30 cellular contexts compared by ENCODE assay signal in the genomic region with DNA sequence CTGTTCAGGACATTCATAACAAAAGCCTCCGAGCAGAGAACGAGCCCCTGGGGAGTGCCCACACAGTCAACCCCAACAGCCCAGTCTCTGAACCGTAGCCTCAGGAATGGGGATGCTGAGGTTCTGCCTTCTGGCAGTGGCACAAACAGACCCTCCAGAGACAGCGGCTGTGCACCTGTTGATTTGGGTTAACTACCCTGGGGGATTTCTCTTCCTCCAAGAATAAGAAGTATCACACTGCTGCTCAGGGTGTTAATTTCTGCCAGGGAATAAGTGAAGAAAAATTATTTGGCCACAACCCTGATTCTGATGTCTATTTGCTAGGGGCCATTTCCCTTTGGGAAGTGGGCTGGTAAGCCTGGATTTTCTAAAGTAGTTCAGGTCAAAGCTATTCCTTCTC. TPM values are rescaled to one million over a fixed set of nuclear protein-coding genes. Genes with fewer than 3 reads are reported as not detected.
"Had no signal": no experiment of that assay in that cellular context is flagged by ENCODE, and none has a peak within 500 bp of the region (broad histone marks: within the 10 kb centered on the region; RNA-seq: fewer than 3 reads in every experiment).

No MANE protein-coding gene starts in this region.

- ATAC-seq: activated CD4-positive, CD25-positive, alpha-beta regulatory T cell treated with anti-CD3 and anti-CD28 coated beads, Interleukin-2, amount 50 U/mL, for 24 hours; activated CD8-positive, alpha-beta T cell treated with anti-CD3 and anti-CD28 coated beads for 36 hours; activated naive CD8-positive, alpha-beta T cell treated with anti-CD3 and anti-CD28 coated beads, Interleukin-2, amount 50 U/mL, for 24 hours; activated T-cell treated with anti-CD3 and anti-CD28 coated beads, Interleukin-2, amount 50 U/mL, for 4 hours; activated T-helper 17 cell treated with anti-CD3 and anti-CD28 coated beads, Interleukin-2, amount 50 U/mL, for 72 hours; body of pancreas; effector memory CD8-positive, alpha-beta T cell; foreskin keratinocyte; gastrocnemius medialis had no signal

- H3K4me3 Mint-ChIP-seq: activated CD8-positive, alpha-beta T cell treated with anti-CD3 and anti-CD28 coated beads for 36 hours; activated naive CD4-positive, alpha-beta T cell treated with anti-CD3 and anti-CD28 coated beads, Interleukin-2, amount 50 U/mL, for 24 hours; activated naive CD8-positive, alpha-beta T cell treated with anti-CD3 and anti-CD28 coated beads for 36 hours; activated naive CD8-positive, alpha-beta T cell treated with anti-CD3 and anti-CD28 coated beads, Interleukin-2, amount 50 U/mL, for 24 hours; activated T-cell treated with anti-CD3 and anti-CD28 coated beads, Interleukin-2, amount 50 U/mL, for 4 hours; activated T-helper 17 cell treated with anti-CD3 and anti-CD28 coated beads, Interleukin-2, amount 50 U/mL, for 72 hours; effector memory CD8-positive, alpha-beta T cell had no signal

- DNase-seq: activated CD4-positive, alpha-beta T cell treated with anti-CD3 and anti-CD28 coated beads for 48 hours; activated CD4-positive, alpha-beta T cell treated with anti-CD3 and anti-CD28 coated beads, Interleukin-2, amount 50 U/mL, for 1 hour; activated CD4-positive, alpha-beta T cell treated with anti-CD3 and anti-CD28 coated beads, Interleukin-2, amount 50 U/mL, for 48 hours; activated CD8-positive, alpha-beta memory T cell treated with anti-CD3 and anti-CD28 coated beads for 24 hours; activated CD8-positive, alpha-beta T cell treated with anti-CD3 and anti-CD28 coated beads for 36 hours; activated effector memory CD4-positive, alpha-beta T cell treated with Interleukin-2 at 50 U/mL for 16 hours; activated gamma-delta T cell treated with Interleukin-2 at 50 U/mL for 16 hours; activated naive CD4-positive, alpha-beta T cell treated with Interleukin-2 at 50 U/mL for 16 hours; activated naive CD8-positive, alpha-beta T cell treated with anti-CD3 and anti-CD28 coated beads for 36 hours; activated naive CD8-positive, alpha-beta T cell treated with anti-CD3 and anti-CD28 coated beads, Interleukin-2, amount 50 U/mL, for 24 hours; activated T-cell treated with anti-CD3 and anti-CD28 coated beads, Interleukin-2, amount 50 U/mL, for 4 hours; adrenal gland; amygdala; aorta; body of pancreas; caudate nucleus; cortex of kidney; dermis blood vessel endothelial cell; effector CD4-positive, alpha-beta T cell; effector memory CD8-positive, alpha-beta T cell; erythroblast; gastrocnemius medialis; T-helper 2 cell had no signal

- H3K9me3 ChIP-seq: adrenal gland, body of pancreas, gastrocnemius medialis had no signal

- H3K36me3 Mint-ChIP-seq: activated naive CD4-positive, alpha-beta T cell treated with anti-CD3 and anti-CD28 coated beads, Interleukin-2, amount 50 U/mL, for 24 hours; activated naive CD8-positive, alpha-beta T cell treated with anti-CD3 and anti-CD28 coated beads for 36 hours had no signal

- H3K9me3 Mint-ChIP-seq: activated CD8-positive, alpha-beta T cell treated with anti-CD3 and anti-CD28 coated beads for 36 hours; activated naive CD4-positive, alpha-beta T cell treated with anti-CD3 and anti-CD28 coated beads, Interleukin-2, amount 50 U/mL, for 24 hours; activated naive CD8-positive, alpha-beta T cell treated with anti-CD3 and anti-CD28 coated beads for 36 hours; activated T-helper 17 cell treated with anti-CD3 and anti-CD28 coated beads, Interleukin-2, amount 50 U/mL, for 72 hours; effector memory CD8-positive, alpha-beta T cell had no signal

- H3K36me3 ChIP-seq: adrenal gland, esophagus muscularis mucosa, gastrocnemius medialis had no signal

- H3K4me3 ChIP-seq: adrenal gland, body of pancreas, esophagus muscularis mucosa, gastrocnemius medialis had no signal

- H3K27me3 ChIP-seq: adrenal gland, body of pancreas, esophagus muscularis mucosa, foreskin keratinocyte had no signal

- H3K27ac Mint-ChIP-seq: activated CD8-positive, alpha-beta T cell treated with anti-CD3 and anti-CD28 coated beads for 36 hours; activated naive CD4-positive, alpha-beta T cell treated with anti-CD3 and anti-CD28 coated beads, Interleukin-2, amount 50 U/mL, for 24 hours; activated naive CD8-positive, alpha-beta T cell treated with anti-CD3 and anti-CD28 coated beads for 36 hours; activated naive CD8-positive, alpha-beta T cell treated with anti-CD3 and anti-CD28 coated beads, Interleukin-2, amount 50 U/mL, for 24 hours; activated T-helper 17 cell treated with anti-CD3 and anti-CD28 coated beads, Interleukin-2, amount 50 U/mL, for 72 hours; effector memory CD8-positive, alpha-beta T cell had no signal

- H3K4me1 Mint-ChIP-seq: activated naive CD4-positive, alpha-beta T cell treated with anti-CD3 and anti-CD28 coated beads, Interleukin-2, amount 50 U/mL, for 24 hours; activated naive CD8-positive, alpha-beta T cell treated with anti-CD3 and anti-CD28 coated beads for 36 hours; activated naive CD8-positive, alpha-beta T cell treated with anti-CD3 and anti-CD28 coated beads, Interleukin-2, amount 50 U/mL, for 24 hours; activated T-helper 17 cell treated with anti-CD3 and anti-CD28 coated beads, Interleukin-2, amount 50 U/mL, for 72 hours had no signal

- H3K27ac ChIP-seq: adrenal gland, body of pancreas, esophagus muscularis mucosa, foreskin keratinocyte, gastrocnemius medialis had no signal

- H3K4me1 ChIP-seq: adrenal gland, body of pancreas, esophagus muscularis mucosa, foreskin keratinocyte, gastrocnemius medialis had no signal

RNA-seq across cellular contexts. Expression of a gene that starts 51.0 kb away (rescaled TPM):
- total RNA-seq: activated CD8-positive, alpha-beta T cell treated with anti-CD3 and anti-CD28 coated beads for 36 hours; activated naive CD8-positive, alpha-beta T cell treated with anti-CD3 and anti-CD28 coated beads for 36 hours; activated T-cell treated with anti-CD3 and anti-CD28 coated beads, Interleukin-2, amount 50 U/mL, for 4 hours; activated T-helper 17 cell treated with anti-CD3 and anti-CD28 coated beads, Interleukin-2, amount 50 U/mL, for 72 hours; chondrocyte; dermis blood vessel endothelial cell; foreskin keratinocyte; gastrocnemius medialis; T-helper 1 cell treated with Interleukin-12 subunit alpha and Interleukin-12 subunit beta and Interleukin-4 antibody, amounts not matched to agents 30 ng/mL and 1 ng/mL, for 36 hours had no signal
